8 cellular contexts compared by ENCODE assay signal in the genomic region with DNA sequence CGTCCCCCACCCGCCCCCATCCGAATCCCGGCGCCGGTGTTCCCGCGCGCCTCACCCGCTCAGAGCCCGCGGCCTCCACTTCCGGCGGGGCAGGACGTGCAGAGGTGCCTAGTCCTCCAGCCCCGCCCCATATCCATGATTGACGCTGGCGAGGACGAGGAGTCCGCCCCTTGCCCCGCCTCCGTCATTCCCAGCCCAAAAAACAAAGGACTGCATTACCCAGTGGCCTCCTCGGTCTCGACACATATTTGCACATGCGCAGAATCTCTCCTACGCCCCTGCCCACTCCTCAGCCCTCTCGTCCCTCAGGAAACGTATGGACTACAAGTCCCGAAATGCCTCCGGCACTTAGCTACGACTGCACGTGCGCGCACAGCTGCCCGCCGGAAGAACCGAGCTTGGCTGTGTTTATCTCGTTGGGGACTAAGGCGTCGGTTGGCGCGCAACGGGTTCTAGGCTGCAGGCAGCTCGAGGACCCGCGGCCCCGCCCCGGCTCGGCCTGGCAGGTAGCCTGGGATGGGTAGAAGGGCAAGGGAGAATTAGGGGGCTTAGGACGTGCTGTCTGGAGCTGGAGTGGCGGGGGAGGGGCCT. TPM values are rescaled to one million over a fixed set of nuclear protein-coding genes. Genes with fewer than 3 reads are reported as not detected.
DNase-seq lines count a peak whose midpoint lies in the region; ATAC-seq, FAIRE-seq and TF ChIP-seq lines count a peak whose summit lies in the region.

KLHDC3 (plus strand) TSS at position 407 of the 591 bp plus-strand sequence. CDS start 2,944 bp downstream, outside the sequence.
MEA1 (minus strand) TSS at position 104 of the 591 bp plus-strand sequence. CDS start 133 bp downstream, outside the sequence.

- H3K27me3 ChIP-seq in ascending aorta = no peaks in the 10 kb centered on the region
- no peaks in the 10 kb centered on the region for H3K27me3 ChIP-seq in right atrium auricular region
- H3K27me3 ChIP-seq in psoas muscle (ENCODE audit: insufficient read depth in 3 of 3, low read length in 2 of 3) = no peaks in the 10 kb centered on the region

- H3K4me1 Mint-ChIP-seq in T-helper 2 cell treated with Interferon-gamma antibody and Interleukin-4, amounts not matched to agents 5 μg/mL and 100 μg/mL, for 36 hours (ENCODE audit: low read depth) = peaks cover 34% of the 10 kb centered on the region

- ATAC-seq in GM18502 (IDR thresholded peaks at IDR 0.05; ENCODE audit: poor library complexity, unreplicated experiment) (peak; percentile 90), HG02970 (IDR thresholded peaks at IDR 0.05; ENCODE audit: low FRiP score, unreplicated experiment) (peak; percentile 96), psoas muscle (peak; percentile 91 to 97 (median 94))

- H3K9me3 Mint-ChIP-seq in T-helper 2 cell treated with Interferon-gamma antibody and Interleukin-4, amounts not matched to agents 5 μg/mL and 100 μg/mL, for 36 hours = no peaks in the 10 kb centered on the region

- H3K36me3 ChIP-seq in ascending aorta (peaks cover 46 to 48% of the 10 kb centered on the region in 2 donors), right atrium auricular region (peaks cover 46% of the 10 kb centered on the region), psoas muscle (ENCODE audit: insufficient read depth in 1 of 2, low read depth in 1 of 2) (peaks cover 4 to 51% of the 10 kb centered on the region in 2 donors)

- intact Hi-C loops in ascending aorta (cut with DNase I) = loop anchor here (1.0 to 5.0 kb wide), 8 partner anchors 30 to 158 kb away; partner anchors contain the start of genes CNPY3, KLC4, MRPL2 and PEX6
- intact Hi-C loops in psoas muscle (cut with DNase I) = loop anchor here in 1 of 2 donors (2.0 kb wide), 1 partner anchor 47 kb away; no protein-coding TSS in a partner anchor

- TF ChIP-seq CTCF in ascending aorta (IDR thresholded peaks at IDR 0.05) (no peak), right atrium auricular region (IDR thresholded peaks at IDR 0.05) (no peak), psoas muscle (IDR thresholded peaks at IDR 0.05) (no peak)

- WGBS in psoas muscle, 3 donors = 0% methylated on average over 49 to 51 of the region's 51 CpGs

- peak within 1 kb of the TSS; percentile 92 for H3K27ac Mint-ChIP-seq in T-helper 2 cell treated with Interferon-gamma antibody and Interleukin-4, amounts not matched to agents 5 μg/mL and 100 μg/mL, for 36 hours

- peak within 1 kb of the TSS; percentile 81 to 82 for H3K27ac ChIP-seq in ascending aorta
- H3K27ac ChIP-seq in right atrium auricular region = peak within 1 kb of the TSS; percentile 88 to 90
- H3K27ac ChIP-seq in psoas muscle = peak within 1 kb of the TSS; percentile 87

- H3K9me3 ChIP-seq in ascending aorta = no peaks in the 10 kb centered on the region
- no peaks in the 10 kb centered on the region for H3K9me3 ChIP-seq in right atrium auricular region
- no peaks in the 10 kb centered on the region for H3K9me3 ChIP-seq in psoas muscle

- peak within 1 kb of the TSS; percentile 97 for H3K4me3 Mint-ChIP-seq in T-helper 2 cell treated with Interferon-gamma antibody and Interleukin-4, amounts not matched to agents 5 μg/mL and 100 μg/mL, for 36 hours

- H3K4me1 ChIP-seq in ascending aorta (peaks cover 13 to 33% of the 10 kb centered on the region in 2 donors), right atrium auricular region (peaks cover 0 to 60% of the 10 kb centered on the region in 2 donors), psoas muscle (peaks cover 51% of the 10 kb centered on the region)

- FAIRE-seq in urothelium cell line (lab: Jason Lieb, UNC) = peak; percentile 89

- H3K4me3 ChIP-seq in ascending aorta = peak within 1 kb of the TSS; percentile 76 to 81
- peak within 1 kb of the TSS; percentile 77 to 83 for H3K4me3 ChIP-seq in right atrium auricular region
- peak within 1 kb of the TSS; percentile 77 for H3K4me3 ChIP-seq in psoas muscle

- DNase-seq in NCI-H1930 (lab: John Stamatoyannopoulos, UW) (peak; percentile 99), ascending aorta (ENCODE audit: low spot score in 2 of 2) (peak; percentile 99 to 100), right atrium auricular region (ENCODE audit: low spot score) (peak; percentile 99), psoas muscle (peak; percentile 99), urothelium cell line (ENCODE audit: low spot score) (peak; percentile 99)
- DNase-seq in T-helper 2 cell treated with Interferon-gamma antibody and Interleukin-4, amounts not matched to agents 5 μg/mL and 100 μg/mL, for 36 hours (ENCODE audit: low spot score) = peak; percentile 99

- H3K36me3 Mint-ChIP-seq in T-helper 2 cell treated with Interferon-gamma antibody and Interleukin-4, amounts not matched to agents 5 μg/mL and 100 μg/mL, for 36 hours (ENCODE audit: low read depth) = peaks cover 59% of the 10 kb centered on the region

- no peaks in the 10 kb centered on the region for H3K27me3 Mint-ChIP-seq in T-helper 2 cell treated with Interferon-gamma antibody and Interleukin-4, amounts not matched to agents 5 μg/mL and 100 μg/mL, for 36 hours (ENCODE audit: low read depth)

RNA-seq across cellular contexts. Expression of gene KLHDC3, which starts in this region (rescaled TPM):
- total RNA-seq in ascending aorta (64.0 TPM), right atrium auricular region (100 to 1,000 TPM; 122 to 153 TPM), psoas muscle (100 to 1,000 TPM in 2 of 4 donors, 10 to 100 TPM in 2; 75.2 to 115 (median 99.1) TPM)
- polyA plus RNA-seq in psoas muscle = 100 to 1,000 TPM in 1 of 3 donors, 10 to 100 TPM in 2; 61.7 to 198 (median 97.1) TPM

RNA-seq across cellular contexts. Expression of gene MEA1, which starts in this region (rescaled TPM):
- 61.1 TPM for total RNA-seq in ascending aorta
- total RNA-seq in right atrium auricular region = 10 to 100 TPM; 29.6 to 50.3 TPM
- 10 to 100 TPM; 20.3 to 27.5 (median 26.9) TPM for total RNA-seq in psoas muscle
- polyA plus RNA-seq in psoas muscle = 10 to 100 TPM; 42.5 to 95.2 (median 48.6) TPM

Comparison
In these comparisons a context has a peak if more than half of its experiments do, and no peak if none do; other contexts are left out.
1. Peak in every context shown above with its lines: DNase-seq, ATAC-seq, H3K4me3 ChIP-seq and H3K27ac ChIP-seq.